Comparison of ENCODE assay signal across 1 cellular context in the genomic region with DNA sequence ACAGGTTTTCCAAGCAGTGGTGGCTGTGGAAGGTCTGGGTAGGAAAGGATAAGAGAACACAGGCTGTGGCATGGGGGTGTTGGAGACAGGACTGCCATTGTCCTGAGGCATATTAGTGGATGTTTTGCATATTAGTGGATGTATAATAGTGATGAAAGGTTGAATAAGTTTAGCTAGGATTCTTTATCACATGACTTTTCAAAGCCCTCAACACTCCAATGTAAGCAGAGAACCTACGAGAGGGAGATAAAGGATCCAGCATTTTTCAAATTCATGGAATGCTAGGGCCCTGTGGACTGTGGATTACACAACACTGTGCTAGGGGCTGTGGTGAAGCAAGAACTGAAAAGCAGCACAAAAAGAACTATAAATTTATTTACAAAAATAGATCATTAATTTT.
TF ChIP-seq lines count a peak whose summit lies in the region.

No MANE protein-coding gene starts in this region.

TF ChIP-seq in HepG2, 621 proteins besides CTCF, POLR2A, EP300 and RAD21 (continued from another document):
- TF ChIP-seq, protein P1, sequence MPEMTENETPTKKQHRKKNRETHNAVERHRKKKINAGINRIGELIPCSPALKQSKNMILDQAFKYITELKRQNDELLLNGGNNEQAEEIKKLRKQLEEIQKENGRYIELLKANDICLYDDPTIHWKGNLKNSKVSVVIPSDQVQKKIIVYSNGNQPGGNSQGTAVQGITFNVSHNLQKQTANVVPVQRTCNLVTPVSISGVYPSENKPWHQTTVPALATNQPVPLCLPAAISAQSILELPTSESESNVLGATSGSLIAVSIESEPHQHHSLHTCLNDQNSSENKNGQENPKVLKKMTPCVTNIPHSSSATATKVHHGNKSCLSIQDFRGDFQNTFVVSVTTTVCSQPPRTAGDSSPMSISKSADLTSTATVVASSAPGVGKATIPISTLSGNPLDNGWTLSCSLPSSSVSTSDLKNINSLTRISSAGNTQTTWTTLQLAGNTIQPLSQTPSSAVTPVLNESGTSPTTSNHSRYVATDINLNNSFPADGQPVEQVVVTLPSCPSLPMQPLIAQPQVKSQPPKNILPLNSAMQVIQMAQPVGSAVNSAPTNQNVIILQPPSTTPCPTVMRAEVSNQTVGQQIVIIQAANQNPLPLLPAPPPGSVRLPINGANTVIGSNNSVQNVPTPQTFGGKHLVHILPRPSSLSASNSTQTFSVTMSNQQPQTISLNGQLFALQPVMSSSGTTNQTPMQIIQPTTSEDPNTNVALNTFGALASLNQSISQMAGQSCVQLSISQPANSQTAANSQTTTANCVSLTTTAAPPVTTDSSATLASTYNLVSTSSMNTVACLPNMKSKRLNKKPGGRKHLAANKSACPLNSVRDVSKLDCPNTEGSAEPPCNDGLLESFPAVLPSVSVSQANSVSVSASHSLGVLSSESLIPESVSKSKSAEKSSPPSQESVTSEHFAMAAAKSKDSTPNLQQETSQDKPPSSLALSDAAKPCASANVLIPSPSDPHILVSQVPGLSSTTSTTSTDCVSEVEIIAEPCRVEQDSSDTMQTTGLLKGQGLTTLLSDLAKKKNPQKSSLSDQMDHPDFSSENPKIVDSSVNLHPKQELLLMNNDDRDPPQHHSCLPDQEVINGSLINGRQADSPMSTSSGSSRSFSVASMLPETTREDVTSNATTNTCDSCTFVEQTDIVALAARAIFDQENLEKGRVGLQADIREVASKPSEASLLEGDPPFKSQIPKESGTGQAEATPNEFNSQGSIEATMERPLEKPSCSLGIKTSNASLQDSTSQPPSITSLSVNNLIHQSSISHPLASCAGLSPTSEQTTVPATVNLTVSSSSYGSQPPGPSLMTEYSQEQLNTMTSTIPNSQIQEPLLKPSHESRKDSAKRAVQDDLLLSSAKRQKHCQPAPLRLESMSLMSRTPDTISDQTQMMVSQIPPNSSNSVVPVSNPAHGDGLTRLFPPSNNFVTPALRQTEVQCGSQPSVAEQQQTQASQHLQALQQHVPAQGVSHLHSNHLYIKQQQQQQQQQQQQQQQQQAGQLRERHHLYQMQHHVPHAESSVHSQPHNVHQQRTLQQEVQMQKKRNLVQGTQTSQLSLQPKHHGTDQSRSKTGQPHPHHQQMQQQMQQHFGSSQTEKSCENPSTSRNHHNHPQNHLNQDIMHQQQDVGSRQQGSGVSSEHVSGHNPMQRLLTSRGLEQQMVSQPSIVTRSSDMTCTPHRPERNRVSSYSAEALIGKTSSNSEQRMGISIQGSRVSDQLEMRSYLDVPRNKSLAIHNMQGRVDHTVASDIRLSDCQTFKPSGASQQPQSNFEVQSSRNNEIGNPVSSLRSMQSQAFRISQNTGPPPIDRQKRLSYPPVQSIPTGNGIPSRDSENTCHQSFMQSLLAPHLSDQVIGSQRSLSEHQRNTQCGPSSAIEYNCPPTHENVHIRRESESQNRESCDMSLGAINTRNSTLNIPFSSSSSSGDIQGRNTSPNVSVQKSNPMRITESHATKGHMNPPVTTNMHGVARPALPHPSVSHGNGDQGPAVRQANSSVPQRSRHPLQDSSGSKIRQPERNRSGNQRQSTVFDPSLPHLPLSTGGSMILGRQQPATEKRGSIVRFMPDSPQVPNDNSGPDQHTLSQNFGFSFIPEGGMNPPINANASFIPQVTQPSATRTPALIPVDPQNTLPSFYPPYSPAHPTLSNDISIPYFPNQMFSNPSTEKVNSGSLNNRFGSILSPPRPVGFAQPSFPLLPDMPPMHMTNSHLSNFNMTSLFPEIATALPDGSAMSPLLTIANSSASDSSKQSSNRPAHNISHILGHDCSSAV (CRISPR knock-in tag; IDR thresholded peaks at IDR 0.05; ENCODE audit: borderline replicate concordance) = no peak
- TF ChIP-seq HNF4A (CRISPR knock-in tag; IDR thresholded peaks at IDR 0.05) (peak; percentile 38; the same call in 1 of the 2 replicates), ZNF670 (CRISPR knock-in tag; IDR thresholded peaks at IDR 0.05; ENCODE audit: borderline replicate concordance) (no peak), KAT8 (CRISPR knock-in tag; IDR thresholded peaks at IDR 0.05) (0 out of 2 replicates have a peak, but pooled peaks have one; percentile 19), ZNF350 (CRISPR knock-in tag; IDR thresholded peaks at IDR 0.05; ENCODE audit: borderline replicate concordance, low read depth) (no peak), MED8 (CRISPR knock-in tag; IDR thresholded peaks at IDR 0.05; ENCODE audit: insufficient replicate concordance) (no peak), TCF7L2 (IDR thresholded peaks at IDR 0.05; ENCODE audit: low read depth, low read length) (no peak), SOX5 (CRISPR knock-in tag; IDR thresholded peaks at IDR 0.05; ENCODE audit: borderline replicate concordance) (peak; percentile 40; the same call in 1 of the 2 replicates), SKI (IDR thresholded peaks at IDR 0.05; ENCODE audit: partially characterized antibody) (no peak), ZNF260 (CRISPR knock-in tag; IDR thresholded peaks at IDR 0.05; ENCODE audit: borderline replicate concordance, low read depth) (no peak), TBL1XR1 (IDR thresholded peaks at IDR 0.05; ENCODE audit: borderline replicate concordance, low read length, partially characterized antibody) (peak; percentile 73), ZNF644 (CRISPR knock-in tag; IDR thresholded peaks at IDR 0.05; ENCODE audit: low read depth) (0 out of 2 replicates have a peak, but pooled peaks have one; percentile 47), BRD4 (CRISPR knock-in tag; IDR thresholded peaks at IDR 0.05) (no peak), GZF1 (CRISPR knock-in tag; IDR thresholded peaks at IDR 0.05) (no peak), ZC3H4 (CRISPR knock-in tag; IDR thresholded peaks at IDR 0.05; ENCODE audit: borderline replicate concordance) (no peak), DMAP1 (CRISPR knock-in tag; IDR thresholded peaks at IDR 0.05) (0 out of 2 replicates have a peak, but pooled peaks have one; percentile 26), ZBTB7B (CRISPR knock-in tag; IDR thresholded peaks at IDR 0.05) (no peak)
- TF ChIP-seq, protein P2, sequence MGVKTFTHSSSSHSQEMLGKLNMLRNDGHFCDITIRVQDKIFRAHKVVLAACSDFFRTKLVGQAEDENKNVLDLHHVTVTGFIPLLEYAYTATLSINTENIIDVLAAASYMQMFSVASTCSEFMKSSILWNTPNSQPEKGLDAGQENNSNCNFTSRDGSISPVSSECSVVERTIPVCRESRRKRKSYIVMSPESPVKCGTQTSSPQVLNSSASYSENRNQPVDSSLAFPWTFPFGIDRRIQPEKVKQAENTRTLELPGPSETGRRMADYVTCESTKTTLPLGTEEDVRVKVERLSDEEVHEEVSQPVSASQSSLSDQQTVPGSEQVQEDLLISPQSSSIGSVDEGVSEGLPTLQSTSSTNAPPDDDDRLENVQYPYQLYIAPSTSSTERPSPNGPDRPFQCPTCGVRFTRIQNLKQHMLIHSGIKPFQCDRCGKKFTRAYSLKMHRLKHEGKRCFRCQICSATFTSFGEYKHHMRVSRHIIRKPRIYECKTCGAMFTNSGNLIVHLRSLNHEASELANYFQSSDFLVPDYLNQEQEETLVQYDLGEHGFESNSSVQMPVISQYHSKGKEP (CRISPR knock-in tag; IDR thresholded peaks at IDR 0.05) = no peak
- TF ChIP-seq, protein P3, sequence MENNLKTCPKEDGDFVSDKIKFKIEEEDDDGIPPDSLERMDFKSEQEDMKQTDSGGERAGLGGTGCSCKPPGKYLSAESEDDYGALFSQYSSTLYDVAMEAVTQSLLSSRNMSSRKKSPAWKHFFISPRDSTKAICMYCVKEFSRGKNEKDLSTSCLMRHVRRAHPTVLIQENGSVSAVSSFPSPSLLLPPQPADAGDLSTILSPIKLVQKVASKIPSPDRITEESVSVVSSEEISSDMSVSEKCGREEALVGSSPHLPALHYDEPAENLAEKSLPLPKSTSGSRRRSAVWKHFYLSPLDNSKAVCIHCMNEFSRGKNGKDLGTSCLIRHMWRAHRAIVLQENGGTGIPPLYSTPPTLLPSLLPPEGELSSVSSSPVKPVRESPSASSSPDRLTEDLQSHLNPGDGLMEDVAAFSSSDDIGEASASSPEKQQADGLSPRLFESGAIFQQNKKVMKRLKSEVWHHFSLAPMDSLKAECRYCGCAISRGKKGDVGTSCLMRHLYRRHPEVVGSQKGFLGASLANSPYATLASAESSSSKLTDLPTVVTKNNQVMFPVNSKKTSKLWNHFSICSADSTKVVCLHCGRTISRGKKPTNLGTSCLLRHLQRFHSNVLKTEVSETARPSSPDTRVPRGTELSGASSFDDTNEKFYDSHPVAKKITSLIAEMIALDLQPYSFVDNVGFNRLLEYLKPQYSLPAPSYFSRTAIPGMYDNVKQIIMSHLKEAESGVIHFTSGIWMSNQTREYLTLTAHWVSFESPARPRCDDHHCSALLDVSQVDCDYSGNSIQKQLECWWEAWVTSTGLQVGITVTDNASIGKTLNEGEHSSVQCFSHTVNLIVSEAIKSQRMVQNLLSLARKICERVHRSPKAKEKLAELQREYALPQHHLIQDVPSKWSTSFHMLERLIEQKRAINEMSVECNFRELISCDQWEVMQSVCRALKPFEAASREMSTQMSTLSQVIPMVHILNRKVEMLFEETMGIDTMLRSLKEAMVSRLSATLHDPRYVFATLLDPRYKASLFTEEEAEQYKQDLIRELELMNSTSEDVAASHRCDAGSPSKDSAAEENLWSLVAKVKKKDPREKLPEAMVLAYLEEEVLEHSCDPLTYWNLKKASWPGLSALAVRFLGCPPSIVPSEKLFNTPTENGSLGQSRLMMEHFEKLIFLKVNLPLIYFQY (CRISPR knock-in tag; IDR thresholded peaks at IDR 0.05; ENCODE audit: borderline replicate concordance) = no peak
- TF ChIP-seq, protein P4, sequence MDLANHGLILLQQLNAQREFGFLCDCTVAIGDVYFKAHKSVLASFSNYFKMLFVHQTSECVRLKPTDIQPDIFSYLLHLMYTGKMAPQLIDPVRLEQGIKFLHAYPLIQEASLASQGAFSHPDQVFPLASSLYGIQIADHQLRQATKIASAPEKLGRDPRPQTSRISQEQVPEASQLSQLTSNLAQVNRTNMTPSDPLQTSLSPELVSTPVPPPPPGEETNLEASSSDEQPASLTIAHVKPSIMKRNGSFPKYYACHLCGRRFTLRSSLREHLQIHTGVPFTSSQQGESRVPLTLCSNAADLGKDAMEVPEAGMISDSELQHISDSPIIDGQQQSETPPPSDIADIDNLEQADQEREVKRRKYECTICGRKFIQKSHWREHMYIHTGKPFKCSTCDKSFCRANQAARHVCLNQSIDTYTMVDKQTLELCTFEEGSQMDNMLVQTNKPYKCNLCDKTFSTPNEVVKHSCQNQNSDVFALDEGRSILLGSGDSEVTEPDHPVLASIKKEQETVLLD (CRISPR knock-in tag; IDR thresholded peaks at IDR 0.05; ENCODE audit: low read depth) = no peak
- TF ChIP-seq, protein P5, sequence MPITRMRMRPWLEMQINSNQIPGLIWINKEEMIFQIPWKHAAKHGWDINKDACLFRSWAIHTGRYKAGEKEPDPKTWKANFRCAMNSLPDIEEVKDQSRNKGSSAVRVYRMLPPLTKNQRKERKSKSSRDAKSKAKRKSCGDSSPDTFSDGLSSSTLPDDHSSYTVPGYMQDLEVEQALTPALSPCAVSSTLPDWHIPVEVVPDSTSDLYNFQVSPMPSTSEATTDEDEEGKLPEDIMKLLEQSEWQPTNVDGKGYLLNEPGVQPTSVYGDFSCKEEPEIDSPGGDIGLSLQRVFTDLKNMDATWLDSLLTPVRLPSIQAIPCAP (CRISPR knock-in tag; IDR thresholded peaks at IDR 0.05; ENCODE audit: low read depth) = no peak
- TF ChIP-seq, protein P6, sequence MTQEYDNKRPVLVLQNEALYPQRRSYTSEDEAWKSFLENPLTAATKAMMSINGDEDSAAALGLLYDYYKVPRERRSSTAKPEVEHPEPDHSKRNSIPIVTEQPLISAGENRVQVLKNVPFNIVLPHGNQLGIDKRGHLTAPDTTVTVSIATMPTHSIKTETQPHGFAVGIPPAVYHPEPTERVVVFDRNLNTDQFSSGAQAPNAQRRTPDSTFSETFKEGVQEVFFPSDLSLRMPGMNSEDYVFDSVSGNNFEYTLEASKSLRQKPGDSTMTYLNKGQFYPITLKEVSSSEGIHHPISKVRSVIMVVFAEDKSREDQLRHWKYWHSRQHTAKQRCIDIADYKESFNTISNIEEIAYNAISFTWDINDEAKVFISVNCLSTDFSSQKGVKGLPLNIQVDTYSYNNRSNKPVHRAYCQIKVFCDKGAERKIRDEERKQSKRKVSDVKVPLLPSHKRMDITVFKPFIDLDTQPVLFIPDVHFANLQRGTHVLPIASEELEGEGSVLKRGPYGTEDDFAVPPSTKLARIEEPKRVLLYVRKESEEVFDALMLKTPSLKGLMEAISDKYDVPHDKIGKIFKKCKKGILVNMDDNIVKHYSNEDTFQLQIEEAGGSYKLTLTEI (CRISPR knock-in tag; conservative IDR thresholded peaks at IDR 0.05) = no peak
